Comparison of ENCODE assay signal across 1 cellular context in the genomic region with DNA sequence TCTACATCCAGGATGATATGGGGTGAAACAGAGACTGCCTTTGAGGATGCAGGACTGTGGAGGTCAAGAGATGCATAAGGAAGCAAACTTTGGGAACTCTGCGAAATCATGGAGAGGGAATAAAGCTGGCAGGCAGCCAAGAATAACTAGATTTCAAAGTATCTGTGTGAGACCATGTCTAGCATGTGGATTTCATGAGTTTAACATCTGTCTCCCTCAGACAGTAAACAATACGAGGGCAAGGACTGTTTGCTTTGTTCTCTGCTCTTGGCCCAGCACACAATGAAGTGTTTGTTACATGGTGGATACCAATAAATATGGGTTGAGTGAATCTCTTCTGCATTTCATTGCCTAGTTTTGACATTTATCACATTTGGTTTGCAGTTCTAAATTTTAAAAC.
TF ChIP-seq lines count a peak whose summit lies in the region.

No MANE protein-coding gene starts in this region.

TF ChIP-seq in HepG2, 621 proteins besides CTCF, POLR2A, EP300 and RAD21 (continued from another document and continues in another):
- TF ChIP-seq ZNF484 (CRISPR knock-in tag; IDR thresholded peaks at IDR 0.05; ENCODE audit: borderline replicate concordance, low read depth) = no peak
- TF ChIP-seq, protein P1, sequence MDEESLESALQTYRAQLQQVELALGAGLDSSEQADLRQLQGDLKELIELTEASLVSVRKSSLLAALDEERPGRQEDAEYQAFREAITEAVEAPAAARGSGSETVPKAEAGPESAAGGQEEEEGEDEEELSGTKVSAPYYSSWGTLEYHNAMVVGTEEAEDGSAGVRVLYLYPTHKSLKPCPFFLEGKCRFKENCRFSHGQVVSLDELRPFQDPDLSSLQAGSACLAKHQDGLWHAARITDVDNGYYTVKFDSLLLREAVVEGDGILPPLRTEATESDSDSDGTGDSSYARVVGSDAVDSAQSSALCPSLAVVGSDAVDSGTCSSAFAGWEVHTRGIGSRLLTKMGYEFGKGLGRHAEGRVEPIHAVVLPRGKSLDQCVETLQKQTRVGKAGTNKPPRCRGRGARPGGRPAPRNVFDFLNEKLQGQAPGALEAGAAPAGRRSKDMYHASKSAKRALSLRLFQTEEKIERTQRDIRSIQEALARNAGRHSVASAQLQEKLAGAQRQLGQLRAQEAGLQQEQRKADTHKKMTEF (CRISPR knock-in tag; IDR thresholded peaks at IDR 0.05) = peak; percentile 29; the same call in 1 of the 2 replicates
- 0 out of 2 replicates have a peak, but pooled peaks have one; percentile 12 for TF ChIP-seq HDAC2 (CRISPR knock-in tag; IDR thresholded peaks at IDR 0.05)
- no peak for TF ChIP-seq ZNF263 (CRISPR knock-in tag; IDR thresholded peaks at IDR 0.05)
- peak; percentile 42; the same call in 1 of the 2 replicates for TF ChIP-seq FOXK1 (CRISPR knock-in tag; IDR thresholded peaks at IDR 0.05; ENCODE audit: borderline replicate concordance, low read depth)
- no peak for TF ChIP-seq ZNF770 (CRISPR knock-in tag; IDR thresholded peaks at IDR 0.05)
- no peak for TF ChIP-seq AHR (CRISPR knock-in tag; IDR thresholded peaks at IDR 0.05)
- TF ChIP-seq, protein P2, sequence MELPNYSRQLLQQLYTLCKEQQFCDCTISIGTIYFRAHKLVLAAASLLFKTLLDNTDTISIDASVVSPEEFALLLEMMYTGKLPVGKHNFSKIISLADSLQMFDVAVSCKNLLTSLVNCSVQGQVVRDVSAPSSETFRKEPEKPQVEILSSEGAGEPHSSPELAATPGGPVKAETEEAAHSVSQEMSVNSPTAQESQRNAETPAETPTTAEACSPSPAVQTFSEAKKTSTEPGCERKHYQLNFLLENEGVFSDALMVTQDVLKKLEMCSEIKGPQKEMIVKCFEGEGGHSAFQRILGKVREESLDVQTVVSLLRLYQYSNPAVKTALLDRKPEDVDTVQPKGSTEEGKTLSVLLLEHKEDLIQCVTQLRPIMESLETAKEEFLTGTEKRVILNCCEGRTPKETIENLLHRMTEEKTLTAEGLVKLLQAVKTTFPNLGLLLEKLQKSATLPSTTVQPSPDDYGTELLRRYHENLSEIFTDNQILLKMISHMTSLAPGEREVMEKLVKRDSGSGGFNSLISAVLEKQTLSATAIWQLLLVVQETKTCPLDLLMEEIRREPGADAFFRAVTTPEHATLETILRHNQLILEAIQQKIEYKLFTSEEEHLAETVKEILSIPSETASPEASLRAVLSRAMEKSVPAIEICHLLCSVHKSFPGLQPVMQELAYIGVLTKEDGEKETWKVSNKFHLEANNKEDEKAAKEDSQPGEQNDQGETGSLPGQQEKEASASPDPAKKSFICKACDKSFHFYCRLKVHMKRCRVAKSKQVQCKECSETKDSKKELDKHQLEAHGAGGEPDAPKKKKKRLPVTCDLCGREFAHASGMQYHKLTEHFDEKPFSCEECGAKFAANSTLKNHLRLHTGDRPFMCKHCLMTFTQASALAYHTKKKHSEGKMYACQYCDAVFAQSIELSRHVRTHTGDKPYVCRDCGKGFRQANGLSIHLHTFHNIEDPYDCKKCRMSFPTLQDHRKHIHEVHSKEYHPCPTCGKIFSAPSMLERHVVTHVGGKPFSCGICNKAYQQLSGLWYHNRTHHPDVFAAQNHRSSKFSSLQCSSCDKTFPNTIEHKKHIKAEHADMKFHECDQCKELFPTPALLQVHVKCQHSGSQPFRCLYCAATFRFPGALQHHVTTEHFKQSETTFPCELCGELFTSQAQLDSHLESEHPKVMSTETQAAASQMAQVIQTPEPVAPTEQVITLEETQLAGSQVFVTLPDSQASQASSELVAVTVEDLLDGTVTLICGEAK (IDR thresholded peaks at IDR 0.05) = no peak
- TF ChIP-seq, protein P2 (CRISPR knock-in tag; IDR thresholded peaks at IDR 0.05) = no peak
- TF ChIP-seq ZNF576 (CRISPR knock-in tag; IDR thresholded peaks at IDR 0.05) = no peak
- no peak for TF ChIP-seq RFX3 (CRISPR knock-in tag; IDR thresholded peaks at IDR 0.05)
- no peak for TF ChIP-seq ZNF34 (CRISPR knock-in tag; IDR thresholded peaks at IDR 0.05; ENCODE audit: borderline replicate concordance)
- TF ChIP-seq, protein P3, sequence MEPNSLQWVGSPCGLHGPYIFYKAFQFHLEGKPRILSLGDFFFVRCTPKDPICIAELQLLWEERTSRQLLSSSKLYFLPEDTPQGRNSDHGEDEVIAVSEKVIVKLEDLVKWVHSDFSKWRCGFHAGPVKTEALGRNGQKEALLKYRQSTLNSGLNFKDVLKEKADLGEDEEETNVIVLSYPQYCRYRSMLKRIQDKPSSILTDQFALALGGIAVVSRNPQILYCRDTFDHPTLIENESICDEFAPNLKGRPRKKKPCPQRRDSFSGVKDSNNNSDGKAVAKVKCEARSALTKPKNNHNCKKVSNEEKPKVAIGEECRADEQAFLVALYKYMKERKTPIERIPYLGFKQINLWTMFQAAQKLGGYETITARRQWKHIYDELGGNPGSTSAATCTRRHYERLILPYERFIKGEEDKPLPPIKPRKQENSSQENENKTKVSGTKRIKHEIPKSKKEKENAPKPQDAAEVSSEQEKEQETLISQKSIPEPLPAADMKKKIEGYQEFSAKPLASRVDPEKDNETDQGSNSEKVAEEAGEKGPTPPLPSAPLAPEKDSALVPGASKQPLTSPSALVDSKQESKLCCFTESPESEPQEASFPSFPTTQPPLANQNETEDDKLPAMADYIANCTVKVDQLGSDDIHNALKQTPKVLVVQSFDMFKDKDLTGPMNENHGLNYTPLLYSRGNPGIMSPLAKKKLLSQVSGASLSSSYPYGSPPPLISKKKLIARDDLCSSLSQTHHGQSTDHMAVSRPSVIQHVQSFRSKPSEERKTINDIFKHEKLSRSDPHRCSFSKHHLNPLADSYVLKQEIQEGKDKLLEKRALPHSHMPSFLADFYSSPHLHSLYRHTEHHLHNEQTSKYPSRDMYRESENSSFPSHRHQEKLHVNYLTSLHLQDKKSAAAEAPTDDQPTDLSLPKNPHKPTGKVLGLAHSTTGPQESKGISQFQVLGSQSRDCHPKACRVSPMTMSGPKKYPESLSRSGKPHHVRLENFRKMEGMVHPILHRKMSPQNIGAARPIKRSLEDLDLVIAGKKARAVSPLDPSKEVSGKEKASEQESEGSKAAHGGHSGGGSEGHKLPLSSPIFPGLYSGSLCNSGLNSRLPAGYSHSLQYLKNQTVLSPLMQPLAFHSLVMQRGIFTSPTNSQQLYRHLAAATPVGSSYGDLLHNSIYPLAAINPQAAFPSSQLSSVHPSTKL (CRISPR knock-in tag; IDR thresholded peaks at IDR 0.05) = peak; percentile 86
- TF ChIP-seq FOXA1 (IDR thresholded peaks at IDR 0.05) = no peak
- TF ChIP-seq FOXA1 (CRISPR knock-in tag; IDR thresholded peaks at IDR 0.05) = peak; percentile 32; the same call in 1 of the 2 replicates
- no peak for TF ChIP-seq ZNF3 (CRISPR knock-in tag; IDR thresholded peaks at IDR 0.05)
- TF ChIP-seq CCDC6 (CRISPR knock-in tag; IDR thresholded peaks at IDR 0.05) = no peak
- TF ChIP-seq LCORL (IDR thresholded peaks at IDR 0.05) = peak; percentile 97
- no peak for TF ChIP-seq LCORL (CRISPR knock-in tag; IDR thresholded peaks at IDR 0.05)
- TF ChIP-seq NR2F6 (IDR thresholded peaks at IDR 0.05) = peak; percentile 15; the same call in 1 of the 2 replicates
- 0 out of 2 replicates have a peak, but pooled peaks have one; percentile 7 for TF ChIP-seq NR2F6 (CRISPR knock-in tag; IDR thresholded peaks at IDR 0.05)
- TF ChIP-seq E2F1 (CRISPR knock-in tag; IDR thresholded peaks at IDR 0.05) = no peak
- no peak for TF ChIP-seq ZSCAN22 (CRISPR knock-in tag; IDR thresholded peaks at IDR 0.05)
- TF ChIP-seq, protein P4, sequence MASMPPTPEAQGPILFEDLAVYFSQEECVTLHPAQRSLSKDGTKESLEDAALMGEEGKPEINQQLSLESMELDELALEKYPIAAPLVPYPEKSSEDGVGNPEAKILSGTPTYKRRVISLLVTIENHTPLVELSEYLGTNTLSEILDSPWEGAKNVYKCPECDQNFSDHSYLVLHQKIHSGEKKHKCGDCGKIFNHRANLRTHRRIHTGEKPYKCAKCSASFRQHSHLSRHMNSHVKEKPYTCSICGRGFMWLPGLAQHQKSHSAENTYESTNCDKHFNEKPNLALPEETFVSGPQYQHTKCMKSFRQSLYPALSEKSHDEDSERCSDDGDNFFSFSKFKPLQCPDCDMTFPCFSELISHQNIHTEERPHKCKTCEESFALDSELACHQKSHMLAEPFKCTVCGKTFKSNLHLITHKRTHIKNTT (CRISPR knock-in tag; IDR thresholded peaks at IDR 0.05) = no peak
- no peak for TF ChIP-seq SOX13 (IDR thresholded peaks at IDR 0.05)
- peak in 1 of 2 experiments; percentile 84; a peak in 2 of 4 replicates for TF ChIP-seq SOX13 (CRISPR knock-in tag; conservative IDR thresholded peaks at IDR 0.05 in 1 of 2, IDR thresholded peaks at IDR 0.05 in 1 of 2)
- TF ChIP-seq U2AF1 (optimal IDR thresholded peaks at IDR 0.05; ENCODE audit: low read depth, low read length) = no peak
- TF ChIP-seq SAFB2 (CRISPR knock-in tag; IDR thresholded peaks at IDR 0.05; ENCODE audit: borderline replicate concordance, low read depth) = no peak
- TF ChIP-seq MEIS2 (CRISPR knock-in tag; IDR thresholded peaks at IDR 0.05) = no peak
- TF ChIP-seq ZNF878 (CRISPR knock-in tag; IDR thresholded peaks at IDR 0.05) = no peak; the same call in 1 of the 2 replicates
- TF ChIP-seq, protein P5, sequence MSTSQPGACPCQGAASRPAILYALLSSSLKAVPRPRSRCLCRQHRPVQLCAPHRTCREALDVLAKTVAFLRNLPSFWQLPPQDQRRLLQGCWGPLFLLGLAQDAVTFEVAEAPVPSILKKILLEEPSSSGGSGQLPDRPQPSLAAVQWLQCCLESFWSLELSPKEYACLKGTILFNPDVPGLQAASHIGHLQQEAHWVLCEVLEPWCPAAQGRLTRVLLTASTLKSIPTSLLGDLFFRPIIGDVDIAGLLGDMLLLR (CRISPR knock-in tag; IDR thresholded peaks at IDR 0.05) = no peak
- no peak for TF ChIP-seq REXO4 (CRISPR knock-in tag; IDR thresholded peaks at IDR 0.05; ENCODE audit: borderline replicate concordance)
- TF ChIP-seq BCL6 (CRISPR knock-in tag; IDR thresholded peaks at IDR 0.05) = peak; percentile 66; the same call in 1 of the 2 replicates
- peak; percentile 34; the same call in 1 of the 2 replicates for TF ChIP-seq ZNF644 (CRISPR knock-in tag; IDR thresholded peaks at IDR 0.05; ENCODE audit: low read depth)
- no peak for TF ChIP-seq FOXP1 (IDR thresholded peaks at IDR 0.05)
- TF ChIP-seq FOXP1 (CRISPR knock-in tag; IDR thresholded peaks at IDR 0.05) = peak; percentile 54; the same call in 1 of the 2 replicates
- TF ChIP-seq SOX5 (CRISPR knock-in tag; IDR thresholded peaks at IDR 0.05; ENCODE audit: borderline replicate concordance) = peak; percentile 88
- no peak for TF ChIP-seq SMYD3 (CRISPR knock-in tag; IDR thresholded peaks at IDR 0.05)
- TF ChIP-seq ZNF562 (CRISPR knock-in tag; IDR thresholded peaks at IDR 0.05; ENCODE audit: borderline replicate concordance) = no peak
